Comparison of ENCODE assay signal across 2 cellular contexts in genomic region chr19:1141944-1142343, GRCh38.
TF ChIP-seq lines count a peak whose summit lies in the region.

No MANE protein-coding gene starts in this region.

TF ChIP-seq in GM12878, 131 proteins besides CTCF, POLR2A, EP300 and RAD21 (continues in another document):
- TF ChIP-seq TBL1XR1 (IDR thresholded peaks at IDR 0.05; ENCODE audit: low read depth, low read length) (no peak), BCL3 (IDR thresholded peaks at IDR 0.05; ENCODE audit: borderline replicate concordance, insufficient read depth, low read depth, low read length, poor library complexity, severe bottlenecking) (no peak), SP1 (IDR thresholded peaks at IDR 0.05; ENCODE audit: low read depth, low read length) (no peak), USF2 (IDR thresholded peaks at IDR 0.05; ENCODE audit: borderline replicate concordance, low read depth, low read length) (no peak), ZBTB40 (IDR thresholded peaks at IDR 0.05; ENCODE audit: borderline replicate concordance) (no peak), TARDBP (IDR thresholded peaks at IDR 0.05; ENCODE audit: borderline replicate concordance) (no peak), MAX (IDR thresholded peaks at IDR 0.05; ENCODE audit: low read depth, low read length) (no peak), BMI1 (IDR thresholded peaks at IDR 0.05; ENCODE audit: borderline replicate concordance) (no peak), ZNF592 (IDR thresholded peaks at IDR 0.05) (no peak), HCFC1 (IDR thresholded peaks at IDR 0.05; ENCODE audit: low read length) (no peak), KLF5 (IDR thresholded peaks at IDR 0.05; ENCODE audit: partially characterized antibody) (no peak), HDGF (IDR thresholded peaks at IDR 0.05) (no peak), PKNOX1 (IDR thresholded peaks at IDR 0.05) (no peak), CBFB (IDR thresholded peaks at IDR 0.05; ENCODE audit: low read depth) (no peak)

TF ChIP-seq in SK-N-SH, 30 proteins besides CTCF, POLR2A, EP300 and RAD21:
- TF ChIP-seq PBX3 (IDR thresholded peaks at IDR 0.05), result no peak
- TF ChIP-seq MXI1 (IDR thresholded peaks at IDR 0.05; ENCODE audit: low read depth, low read length), result no peak
- no peak for TF ChIP-seq MEF2A (IDR thresholded peaks at IDR 0.05; ENCODE audit: borderline replicate concordance, low read depth)
- TF ChIP-seq SIN3A (IDR thresholded peaks at IDR 0.05; ENCODE audit: borderline replicate concordance, low read depth, low read length), result no peak
- no peak for TF ChIP-seq NRF1 (IDR thresholded peaks at IDR 0.05; ENCODE audit: low read depth, low read length)
- TF ChIP-seq IRF3 (IDR thresholded peaks at IDR 0.05; ENCODE audit: low read depth, low read length), result no peak
- TF ChIP-seq ZBTB33 (IDR thresholded peaks at IDR 0.05; ENCODE audit: borderline replicate concordance, low read depth), result no peak
- TF ChIP-seq JUND (IDR thresholded peaks at IDR 0.05), result no peak
- TF ChIP-seq GABPA (IDR thresholded peaks at IDR 0.05; ENCODE audit: low read depth), result no peak
- TF ChIP-seq TAF1 (IDR thresholded peaks at IDR 0.05; ENCODE audit: borderline replicate concordance, low read depth, low read length), result no peak
- no peak for TF ChIP-seq USF2 (IDR thresholded peaks at IDR 0.05; ENCODE audit: borderline replicate concordance, low read depth, low read length)
- no peak for TF ChIP-seq FOSL2 (IDR thresholded peaks at IDR 0.05; ENCODE audit: borderline replicate concordance, low read depth)
